Comparison of ENCODE assay signal across 8 cellular contexts in genomic region chr14:39368261-39368959, GRCh38.
DNase-seq lines count a peak whose midpoint lies in the region; ATAC-seq, FAIRE-seq and TF ChIP-seq lines count a peak whose summit lies in the region.

No MANE protein-coding gene starts in this region.

- no peak for TF ChIP-seq EP300 in stomach (IDR thresholded peaks at IDR 0.05)

- H3K4me2 ChIP-seq in DND-41 (ENCODE audit: insufficient read depth, low read length): no peak overlapping the region

- peak; percentile 49 for DNase-seq in DND-41
- peak; percentile 16 for DNase-seq in HS-5 (ENCODE audit: low read depth)
- DNase-seq in NCI-H82 treated with DMSO at 0.1 percent for 48 hours (lab: John Stamatoyannopoulos, UW; ENCODE audit: unreplicated experiment): peak; percentile 47
- no peak for DNase-seq in breast epithelium (ENCODE audit: low spot score in 2 of 2)
- DNase-seq in stomach: peak; percentile 42
- no peak for DNase-seq in effector memory CD4-positive, alpha-beta T cell

- WGBS in stomach, 5 donors: 48 to 55% (median 53%) methylated on average over 4 of the region's 4 CpGs

- H3K27me3 ChIP-seq in DND-41 (ENCODE audit: insufficient read depth, low read length, poor library complexity) (no peaks in the 10 kb centered on the region), breast epithelium (no peaks in the 10 kb centered on the region), stomach (no peaks in the 10 kb centered on the region)
- no peaks in the 10 kb centered on the region for H3K27me3 ChIP-seq in effector memory CD4-positive, alpha-beta T cell (replicated peaks; ENCODE audit: control insufficient read depth, insufficient read depth, low read length, poor library complexity, severe bottlenecking)

- no peaks in the 10 kb centered on the region for H3K79me2 ChIP-seq in DND-41 (ENCODE audit: insufficient read depth, low read length)

- no peaks in the 10 kb centered on the region for H3K9me3 ChIP-seq in DND-41 (ENCODE audit: insufficient read depth, low read length, severe bottlenecking)
- H3K9me3 ChIP-seq in breast epithelium: peaks cover 0 to 20% of the 10 kb centered on the region in 2 donors
- peaks cover 0 to 17% (median 15%) of the 10 kb centered on the region in 4 donors for H3K9me3 ChIP-seq in stomach
- no peaks in the 10 kb centered on the region for H3K9me3 ChIP-seq in effector memory CD4-positive, alpha-beta T cell (ENCODE audit: control insufficient read depth, low read length)

- H3K9ac ChIP-seq in DND-41 (ENCODE audit: low read depth, low read length): no peak overlapping the region

- H3K4me3 ChIP-seq in DND-41 (ENCODE audit: low read depth in 1 of 2, low read length in 2 of 2) (no peak overlapping the region), breast epithelium (no peak overlapping the region), stomach (no peak overlapping the region)
- H3K4me3 ChIP-seq in effector memory CD4-positive, alpha-beta T cell (ENCODE audit: insufficient read depth, low read depth, low read length, poor library complexity, severe bottlenecking): no peak overlapping the region

- H3K36me3 ChIP-seq in DND-41 (ENCODE audit: insufficient read depth, low read length): peaks cover 5% of the 10 kb centered on the region; the same call in 1 of the 2 replicates
- H3K36me3 ChIP-seq in breast epithelium: no peaks in the 10 kb centered on the region
- H3K36me3 ChIP-seq in stomach: peaks cover 0 to 35% (median 22%) of the 10 kb centered on the region in 4 donors
- peaks cover 4% of the 10 kb centered on the region for H3K36me3 ChIP-seq in effector memory CD4-positive, alpha-beta T cell (ENCODE audit: control insufficient read depth, insufficient read depth, low read length)

- TF ChIP-seq CTCF in DND-41 (IDR thresholded peaks at IDR 0.05; ENCODE audit: borderline replicate concordance, extremely low read depth, low read length, poor library complexity, severe bottlenecking): peak; percentile 61
- TF ChIP-seq CTCF in breast epithelium (IDR thresholded peaks at IDR 0.05): peak in 2 of 3 donors; percentile 23 to 36
- TF ChIP-seq CTCF in stomach (IDR thresholded peaks at IDR 0.05): peak in 4 of 7 experiments; percentile 14 to 55 (median 35)

- intact Hi-C loops in breast epithelium (cut with DNase I; ENCODE audit: low total_unique reads) (no loop called here), stomach (cut with DNase I; ENCODE audit: low total_unique reads) (no loop called here)

- FAIRE-seq in islet of Langerhans (lab: Jason Lieb, UNC): peak; percentile 98

- ATAC-seq in DND-41 (ENCODE audit: insufficient read depth, low read depth) (peak; percentile 67; the same call in 2 of the 3 replicates), HG03196 (IDR thresholded peaks at IDR 0.05; ENCODE audit: unreplicated experiment) (no peak)

- no peak overlapping the region for H2AFZ ChIP-seq in DND-41 (ENCODE audit: low read depth, low read length)

- TF ChIP-seq POLR2A in breast epithelium (IDR thresholded peaks at IDR 0.05) (no peak), stomach (IDR thresholded peaks at IDR 0.05) (no peak)

- H3K27ac ChIP-seq in DND-41 (ENCODE audit: low read length) (no peak overlapping the region), breast epithelium (no peak overlapping the region), stomach (no peak overlapping the region)
- H3K27ac ChIP-seq in effector memory CD4-positive, alpha-beta T cell (ENCODE audit: insufficient read depth, low read length, poor library complexity, severe bottlenecking): no peak overlapping the region

- H3K4me1 ChIP-seq in DND-41 (ENCODE audit: insufficient read depth, low read length): no peaks in the 10 kb centered on the region
- H3K4me1 ChIP-seq in breast epithelium: no peaks in the 10 kb centered on the region
- peaks cover 0 to 11% (median 0%) of the 10 kb centered on the region in 4 donors for H3K4me1 ChIP-seq in stomach
- no peaks in the 10 kb centered on the region for H3K4me1 ChIP-seq in effector memory CD4-positive, alpha-beta T cell (ENCODE audit: control insufficient read depth, insufficient read depth, low read length, poor library complexity, severe bottlenecking)

- H4K20me1 ChIP-seq in DND-41 (ENCODE audit: insufficient read depth, low read length): peaks cover 4% of the 10 kb centered on the region; the same call in 1 of the 2 replicates

Comparison
In these comparisons a context has a peak if more than half of its experiments do, and no peak if none do; other contexts are left out.
1. DNase-seq: peak in DND-41 (single experiment), HS-5 (single experiment), NCI-H82 treated with DMSO at 0.1 percent for 48 hours (single experiment) and stomach (single experiment); none in breast epithelium (0 of 2) and effector memory CD4-positive, alpha-beta T cell (0 of 3).
2. Peak in every context shown above with its lines, with median percentiles within 50 percentile points of each other: CTCF ChIP-seq.